ENCODE assay signal across 8 cellular contexts in genomic region chr1:149647018-149647373, GRCh38.
DNase-seq lines count a peak whose midpoint lies in the region; ATAC-seq, FAIRE-seq and TF ChIP-seq lines count a peak whose summit lies in the region.
"Not testable (repeated sequence)": the region's sequence is repeated elsewhere in the genome, so short reads cannot be mapped to it uniquely, and the experiment has no call there.

No MANE protein-coding gene starts in this region.

- H3K27ac ChIP-seq in colonic mucosa, pancreas: not testable (repeated sequence)

- not testable (repeated sequence) for H3K27me3 ChIP-seq in colonic mucosa, pancreas

- ATAC-seq in activated B cell treated with CpG ODN at 0.5 μM for 24 hours (ENCODE audit: low read depth) (peak; percentile 31), pancreas (peak in 3 of 4 donors; percentile 26 to 49 (median 32))
- ATAC-seq in Right ventricle myocardium superior (ENCODE audit: poor library complexity): not testable (repeated sequence)
- ATAC-seq in stimulated activated naive CD8-positive, alpha-beta T cell treated with anti-CD3 and anti-CD28 coated beads, Interleukin-15, amount 100 ng/mL, for 72 hours: peak; percentile 52

- WGBS in lower leg skin, 2 donors: 14 to 17% methylated on average over 15 of the region's 20 CpGs
- 56 to 59% methylated on average over 15 to 17 of the region's 20 CpGs for WGBS in pancreas, 2 donors

- CTCF ChIA-PET in Calu3 (lab: Charles Lee); activated B cell treated with CpG ODN at 0.5 μM for 24 hours (lab: Charles Lee); activated naive CD4-positive, alpha-beta T cell treated with anti-CD3 and anti-CD28 coated beads for 36 hours (lab: Charles Lee): not testable (repeated sequence)

- not testable (repeated sequence) for TF ChIP-seq CTCF in Calu3 (IDR thresholded peaks at IDR 0.05; ENCODE audit: unreplicated experiment); activated B cell treated with CpG ODN at 0.5 μM for 24 hours (IDR thresholded peaks at IDR 0.05); colonic mucosa (IDR thresholded peaks at IDR 0.05); lower leg skin (IDR thresholded peaks at IDR 0.05); pancreas (IDR thresholded peaks at IDR 0.05)

- DNase-seq in Calu3 (peak; percentile 25), colonic mucosa (peak; percentile 30), Right ventricle myocardium superior (peak; percentile 42), lower leg skin (ENCODE audit: low spot score in 2 of 2) (peak in 1 of 2 donors; percentile 81), pancreas (peak in 1 of 6 donors; percentile 34)
- not testable (repeated sequence) for DNase-seq in activated B cell treated with CpG ODN at 0.5 μM for 24 hours; stimulated activated naive CD8-positive, alpha-beta T cell treated with anti-CD3 and anti-CD28 coated beads, Interleukin-15, amount 100 ng/mL, for 72 hours
- peak; percentile 26 for DNase-seq in activated naive CD4-positive, alpha-beta T cell treated with anti-CD3 and anti-CD28 coated beads for 36 hours

- not testable (repeated sequence) for H3K9me3 ChIP-seq in colonic mucosa, pancreas

- BruUV-seq in Calu3 (replicated peaks; lab: Mats Ljungman, UMichigan): not testable (repeated sequence)

- H3K36me3 Mint-ChIP-seq in Calu3 (ENCODE audit: insufficient read depth, unreplicated experiment); activated B cell treated with CpG ODN at 0.5 μM for 24 hours (ENCODE audit: low read depth); activated naive CD4-positive, alpha-beta T cell treated with anti-CD3 and anti-CD28 coated beads for 36 hours (ENCODE audit: low read depth): not testable (repeated sequence)

- not testable (repeated sequence) for H3K27me3 Mint-ChIP-seq in Calu3 (ENCODE audit: unreplicated experiment); activated B cell treated with CpG ODN at 0.5 μM for 24 hours; activated naive CD4-positive, alpha-beta T cell treated with anti-CD3 and anti-CD28 coated beads for 36 hours (ENCODE audit: low read depth); stimulated activated naive CD8-positive, alpha-beta T cell treated with anti-CD3 and anti-CD28 coated beads, Interleukin-15, amount 100 ng/mL, for 72 hours

- H3K4me1 Mint-ChIP-seq in Calu3 (ENCODE audit: low read depth, unreplicated experiment); activated B cell treated with CpG ODN at 0.5 μM for 24 hours; activated naive CD4-positive, alpha-beta T cell treated with anti-CD3 and anti-CD28 coated beads for 36 hours (ENCODE audit: low read depth); stimulated activated naive CD8-positive, alpha-beta T cell treated with anti-CD3 and anti-CD28 coated beads, Interleukin-15, amount 100 ng/mL, for 72 hours: not testable (repeated sequence)

- H3K9ac ChIP-seq in colonic mucosa (ENCODE audit: low read depth in 2 of 2, low read length in 2 of 2): peak overlapping the region in 1 of 2 donors; percentile 24

- intact Hi-C loops in Calu3 (cut with micrococcal nuclease; ENCODE audit: unreplicated experiment); activated B cell treated with CpG ODN at 0.5 μM for 24 hours (cut with micrococcal nuclease); activated naive CD4-positive, alpha-beta T cell treated with anti-CD3 and anti-CD28 coated beads for 36 hours (cut with micrococcal nuclease); colonic mucosa (cut with DNase I); Right ventricle myocardium superior (cut with DNase I); lower leg skin (cut with DNase I; ENCODE audit: low total_unique reads); pancreas (cut with DNase I): not testable (repeated sequence)

- not testable (repeated sequence) for H3K27ac Mint-ChIP-seq in Calu3 (ENCODE audit: unreplicated experiment); activated B cell treated with CpG ODN at 0.5 μM for 24 hours; activated naive CD4-positive, alpha-beta T cell treated with anti-CD3 and anti-CD28 coated beads for 36 hours; stimulated activated naive CD8-positive, alpha-beta T cell treated with anti-CD3 and anti-CD28 coated beads, Interleukin-15, amount 100 ng/mL, for 72 hours

- not testable (repeated sequence) for TF ChIP-seq POLR2A in lower leg skin (IDR thresholded peaks at IDR 0.05)

- POLR2A ChIA-PET in activated B cell treated with CpG ODN at 0.5 μM for 24 hours (lab: Charles Lee): not testable (repeated sequence)

- not testable (repeated sequence) for H3K9me3 Mint-ChIP-seq in Calu3 (ENCODE audit: low read depth, unreplicated experiment); activated B cell treated with CpG ODN at 0.5 μM for 24 hours; activated naive CD4-positive, alpha-beta T cell treated with anti-CD3 and anti-CD28 coated beads for 36 hours; stimulated activated naive CD8-positive, alpha-beta T cell treated with anti-CD3 and anti-CD28 coated beads, Interleukin-15, amount 100 ng/mL, for 72 hours

- not testable (repeated sequence) for H3K4me1 ChIP-seq in colonic mucosa, pancreas

- H3K36me3 ChIP-seq in colonic mucosa, pancreas: not testable (repeated sequence)

- FAIRE-seq in pancreas (lab: Jason Lieb, UNC): not testable (repeated sequence)

- H3K4me3 ChIP-seq in colonic mucosa (peak overlapping the region; percentile 30), lower leg skin (ENCODE audit: low read depth, poor library complexity, severe bottlenecking) (peak overlapping the region; percentile 9), pancreas (peak overlapping the region in 1 of 4 donors; percentile 33)

- peak overlapping the region; percentile 69 for H3K4me3 Mint-ChIP-seq in Calu3 (ENCODE audit: low read depth, unreplicated experiment)
- peak overlapping the region; percentile 88 for H3K4me3 Mint-ChIP-seq in activated B cell treated with CpG ODN at 0.5 μM for 24 hours
- H3K4me3 Mint-ChIP-seq in activated naive CD4-positive, alpha-beta T cell treated with anti-CD3 and anti-CD28 coated beads for 36 hours: peak overlapping the region; percentile 58
- peak overlapping the region; percentile 37 to 42 for H3K4me3 Mint-ChIP-seq in stimulated activated naive CD8-positive, alpha-beta T cell treated with anti-CD3 and anti-CD28 coated beads, Interleukin-15, amount 100 ng/mL, for 72 hours
